In the genomic region with DNA sequence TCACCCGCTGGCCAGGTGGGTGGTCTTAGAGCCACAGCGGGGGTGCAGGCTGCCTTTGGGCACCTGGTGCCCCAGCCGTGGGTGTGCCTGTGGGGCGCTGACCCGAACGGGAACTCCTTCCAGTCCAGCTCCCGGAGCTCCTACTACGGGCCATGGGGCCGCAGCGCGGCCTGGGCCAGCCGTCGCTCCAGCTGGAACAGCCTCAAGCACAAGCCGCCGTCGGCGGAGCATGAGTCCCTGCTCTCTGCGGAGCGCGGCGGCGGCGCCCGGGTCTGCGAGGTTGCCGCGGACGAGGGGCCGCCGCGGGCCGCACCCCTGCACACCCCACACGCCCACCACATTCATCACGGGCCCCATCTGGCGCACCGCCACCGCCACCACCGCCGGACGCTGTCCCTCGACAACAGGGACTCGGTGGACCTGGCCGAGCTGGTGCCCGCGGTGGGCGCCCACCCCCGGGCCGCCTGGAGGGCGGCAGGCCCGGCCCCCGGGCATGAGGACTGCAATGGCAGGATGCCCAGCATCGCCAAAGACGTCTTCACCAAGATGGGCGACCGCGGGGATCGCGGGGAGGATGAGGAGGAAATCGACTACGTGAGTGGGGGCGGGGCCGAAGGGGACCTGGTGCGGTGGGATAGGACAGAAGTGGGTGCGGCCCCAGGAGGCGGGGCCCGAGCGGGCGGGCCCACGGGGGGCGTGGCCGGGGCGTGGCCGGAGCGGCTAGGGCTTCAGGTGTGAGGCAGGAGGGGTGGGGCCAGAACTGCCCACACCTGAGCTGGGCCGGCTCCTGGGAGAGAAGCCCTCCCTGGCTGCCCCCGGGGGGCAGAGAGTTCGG, we compare ENCODE assay signal across 9 cellular contexts.
DNase-seq lines count a peak whose midpoint lies in the region; ATAC-seq and TF ChIP-seq lines count a peak whose summit lies in the region.
"Had no signal": no experiment of that assay in that cellular context is flagged by ENCODE, and none has a peak within 500 bp of the region (broad histone marks: within the 10 kb centered on the region; RNA-seq: fewer than 3 reads in every experiment).

No MANE protein-coding gene starts in this region.

- peaks cover 62% of the 10 kb centered on the region for H3K4me1 Mint-ChIP-seq in CD8-positive, alpha-beta T cell (ENCODE audit: low read depth)
- H3K4me1 Mint-ChIP-seq in activated B cell treated with CpG ODN at 0.5 μM for 24 hours, result peaks cover 18% of the 10 kb centered on the region

- 12% methylated on average over 15 of the region's 77 CpGs for WGBS in mammary epithelial cell (ENCODE audit: low coverage, missing lambda C conversion rate)
- WGBS in spleen, 5 donors, result 4 to 7% (median 5%) methylated on average over 46 to 77 of the region's 77 CpGs

- no peaks in the 10 kb centered on the region for H4K20me1 ChIP-seq in mammary epithelial cell (ENCODE audit: insufficient read depth, low read length)

- H3K27me3 ChIP-seq in CD8-positive, alpha-beta T cell (ENCODE audit: insufficient read depth, low read length), result no peaks in the 10 kb centered on the region
- peaks cover 13% of the 10 kb centered on the region for H3K27me3 ChIP-seq in mammary epithelial cell (ENCODE audit: insufficient read depth, low read length)
- H3K27me3 ChIP-seq in spleen (replicated peaks in 1 of 7), result peaks cover 4 to 100% (median 47%) of the 10 kb centered on the region in 7 donors
- H3K27me3 ChIP-seq in WERI-Rb-1 (ENCODE audit: insufficient read depth, low read depth, severe bottlenecking), result no peaks in the 10 kb centered on the region

- H2AFZ ChIP-seq in mammary epithelial cell (ENCODE audit: low read depth, low read length), result peak overlapping the region; percentile 42

- H3K4me3 ChIP-seq in CD8-positive, alpha-beta T cell (ENCODE audit: low read depth, low read length), result peak overlapping the region; percentile 61
- H3K4me3 ChIP-seq in mammary epithelial cell (replicated peaks in 1 of 3; ENCODE audit: insufficient read depth in 1 of 3, low read depth in 2 of 3, low read length in 3 of 3), result peak overlapping the region in 1 of 3 experiments; percentile 10
- H3K4me3 ChIP-seq in spleen, result peak overlapping the region; percentile 7 to 65 (median 28)
- H3K4me3 ChIP-seq in WERI-Rb-1 (ENCODE audit: low read depth, low read length), result no peak overlapping the region

- CTCF ChIA-PET in CD8-positive, alpha-beta T cell (lab: Charles Lee), result no interaction called here
- CTCF ChIA-PET in activated B cell treated with CpG ODN at 0.5 μM for 24 hours (lab: Charles Lee), result no interaction called here
- CTCF ChIA-PET in mammary epithelial cell (lab: Charles Lee; ENCODE audit: low non-redundant PET), result no interaction called here

- dilution Hi-C loops in mammary epithelial cell (cut with HindIII; ENCODE audit: low sequenced_read_pairs), result no loop called here

- in situ Hi-C loops in mammary epithelial cell (cut with MboI; ENCODE audit: low sequenced_read_pairs in 2 of 2), result no loop called here

- H3K27ac Mint-ChIP-seq in CD8-positive, alpha-beta T cell, result peak overlapping the region; percentile 69
- no peak overlapping the region for H3K27ac Mint-ChIP-seq in activated B cell treated with CpG ODN at 0.5 μM for 24 hours

- H3K9ac ChIP-seq in mammary epithelial cell (ENCODE audit: insufficient read depth, low read length), result no peak overlapping the region

- peak overlapping the region; percentile 48 for H3K27ac ChIP-seq in CD8-positive, alpha-beta T cell (ENCODE audit: low read depth, low read length)
- H3K27ac ChIP-seq in mammary epithelial cell (ENCODE audit: insufficient read depth, low read depth, low read length) (no peak overlapping the region), spleen (no peak overlapping the region), WERI-Rb-1 (no peak overlapping the region)
- H3K27ac ChIP-seq: neutrophil had no signal

- POLR2A ChIA-PET in CD8-positive, alpha-beta T cell (lab: Charles Lee), result interaction anchor here (1.4 to 1.8 kb wide), 2 partner anchors 10 to 47 kb away, joined by 3 read pairs; no protein-coding TSS in a partner anchor
- POLR2A ChIA-PET in activated B cell treated with CpG ODN at 0.5 μM for 24 hours (lab: Charles Lee), result no interaction called here

- intact Hi-C loops in CD8-positive, alpha-beta T cell (cut with DNase I, micrococcal nuclease), result loop anchor here in 1 of 2 experiments (2.0 kb wide), 1 partner anchor 63 kb away; no protein-coding TSS in a partner anchor
- intact Hi-C loops in activated B cell treated with CpG ODN at 0.5 μM for 24 hours (cut with micrococcal nuclease), result no loop called here
- intact Hi-C loops in mammary epithelial cell (cut with micrococcal nuclease), result no loop called here
- intact Hi-C loops in spleen (cut with DNase I; ENCODE audit: low total_unique reads), result no loop called here

- no peaks in the 10 kb centered on the region for H3K36me3 Mint-ChIP-seq in CD8-positive, alpha-beta T cell
- no peaks in the 10 kb centered on the region for H3K36me3 Mint-ChIP-seq in activated B cell treated with CpG ODN at 0.5 μM for 24 hours (ENCODE audit: low read depth)

- H3K9me3 ChIP-seq in CD8-positive, alpha-beta T cell (ENCODE audit: low read length), result no peaks in the 10 kb centered on the region
- H3K9me3 ChIP-seq in mammary epithelial cell (replicated peaks; ENCODE audit: insufficient read depth, low read length), result no peaks in the 10 kb centered on the region
- no peaks in the 10 kb centered on the region for H3K9me3 ChIP-seq in spleen
- H3K9me3 ChIP-seq in WERI-Rb-1 (ENCODE audit: severe bottlenecking), result no peaks in the 10 kb centered on the region
- H3K9me3 ChIP-seq: neutrophil had no signal

- ATAC-seq in CD8-positive, alpha-beta T cell, result peak; percentile 86
- peak; percentile 53 for ATAC-seq in activated B cell treated with CpG ODN at 0.5 μM for 24 hours (ENCODE audit: low read depth)
- ATAC-seq in HG03196 (IDR thresholded peaks at IDR 0.05; ENCODE audit: unreplicated experiment), result no peak
- ATAC-seq in GM18498 (IDR thresholded peaks at IDR 0.05; ENCODE audit: unreplicated experiment), result no peak

- TF ChIP-seq CTCF in CD8-positive, alpha-beta T cell (IDR thresholded peaks at IDR 0.05), result no peak
- TF ChIP-seq CTCF in activated B cell treated with CpG ODN at 0.5 μM for 24 hours (IDR thresholded peaks at IDR 0.05) (no peak), mammary epithelial cell (conservative IDR thresholded peaks at IDR 0.05 in 1 of 2, IDR thresholded peaks at IDR 0.05 in 1 of 2; ENCODE audit: extremely low read depth in 1 of 2, insufficient read depth in 1 of 2, low read depth in 1 of 2, low read length in 2 of 2) (no peak), spleen (IDR thresholded peaks at IDR 0.05 in 8 of 11, conservative IDR thresholded peaks at IDR 0.05 in 3 of 11) (no peak), WERI-Rb-1 (IDR thresholded peaks at IDR 0.05; ENCODE audit: low read depth, low read length) (no peak)

- peaks cover 13% of the 10 kb centered on the region for H3K27me3 Mint-ChIP-seq in CD8-positive, alpha-beta T cell (ENCODE audit: low read depth)
- peaks cover 57% of the 10 kb centered on the region for H3K27me3 Mint-ChIP-seq in activated B cell treated with CpG ODN at 0.5 μM for 24 hours

- peak; percentile 67 to 88 (median 82) for DNase-seq in CD8-positive, alpha-beta T cell
- DNase-seq in activated B cell treated with CpG ODN at 0.5 μM for 24 hours (peak; percentile 41), mammary epithelial cell (peak; percentile 25), spleen (peak; percentile 86), WERI-Rb-1 (no peak), HK-2 (ENCODE audit: unreplicated experiment) (no peak)

- no peaks in the 10 kb centered on the region for H3K36me3 ChIP-seq in CD8-positive, alpha-beta T cell (ENCODE audit: insufficient read depth, low read length)
- H3K36me3 ChIP-seq in mammary epithelial cell (ENCODE audit: insufficient read depth, low read length) (no peaks in the 10 kb centered on the region), spleen (no peaks in the 10 kb centered on the region), WERI-Rb-1 (no peaks in the 10 kb centered on the region)
- H3K36me3 ChIP-seq: neutrophil had no signal

- no TSS peak for BruUV-seq in mammary epithelial cell (replicated peaks; lab: Mats Ljungman, UMichigan)

- peaks cover 56% of the 10 kb centered on the region for H3K4me1 ChIP-seq in CD8-positive, alpha-beta T cell (ENCODE audit: insufficient read depth, low read length)
- H3K4me1 ChIP-seq in mammary epithelial cell (ENCODE audit: insufficient read depth, low read length) (peaks cover 9% of the 10 kb centered on the region), spleen (peaks cover 4 to 36% (median 19%) of the 10 kb centered on the region in 6 donors)

- H3K4me2 ChIP-seq in mammary epithelial cell (ENCODE audit: insufficient read depth, low read depth, low read length), result peak overlapping the region; percentile 74

- H3K79me2 ChIP-seq in mammary epithelial cell (ENCODE audit: insufficient read depth, low read length), result no peaks in the 10 kb centered on the region

- no peaks in the 10 kb centered on the region for H3K9me3 Mint-ChIP-seq in CD8-positive, alpha-beta T cell
- no peaks in the 10 kb centered on the region for H3K9me3 Mint-ChIP-seq in activated B cell treated with CpG ODN at 0.5 μM for 24 hours

- H3K4me3 Mint-ChIP-seq in CD8-positive, alpha-beta T cell, result peak overlapping the region; percentile 81
- peak overlapping the region; percentile 75 for H3K4me3 Mint-ChIP-seq in activated B cell treated with CpG ODN at 0.5 μM for 24 hours

- TF ChIP-seq POLR2A in spleen (IDR thresholded peaks at IDR 0.05), result no peak

Comparison
In these comparisons a context has a peak if more than half of its experiments do, and no peak if none do; other contexts are left out.
1. ATAC-seq: peak in CD8-positive, alpha-beta T cell (single experiment) and activated B cell treated with CpG ODN at 0.5 μM for 24 hours (single experiment); none in HG03196 (single experiment) and GM18498 (single experiment).
2. DNase-seq: peak in CD8-positive, alpha-beta T cell (7 of 7), activated B cell treated with CpG ODN at 0.5 μM for 24 hours (single experiment), mammary epithelial cell (single experiment) and spleen (single experiment); none in WERI-Rb-1 (single experiment) and HK-2 (single experiment).